ENCODE assay signal across 9 cellular contexts in genomic region chr20:38730167-38730988, GRCh38. TPM values are rescaled to one million over a fixed set of nuclear protein-coding genes. Genes with fewer than 3 reads are reported as not detected.
A peak's percentile ranks its signal among the peaks of the same experiment; 100 is the strongest.
DNase-seq lines count a peak whose midpoint lies in the region; ATAC-seq and TF ChIP-seq lines count a peak whose summit lies in the region.
"Had no signal": no experiment of that assay in that cellular context is flagged by ENCODE, and none has a peak within 500 bp of the region (broad histone marks: within the 10 kb centered on the region; RNA-seq: fewer than 3 reads in every experiment).

No MANE protein-coding gene starts in this region.

- CTCF ChIA-PET in activated CD4-positive, alpha-beta memory T cell treated with anti-CD3 and anti-CD28 coated beads, Interleukin-2, amount 10 ng/mL, durations not matched to agents 7 days and 5 days (lab: Charles Lee), result interaction anchor here (0.7 to 2.1 kb wide), 6 partner anchors 8 to 165 kb away, joined by 3 to 8 read pairs (median 6); no protein-coding TSS in a partner anchor

- TF ChIP-seq EP300 in transverse colon (IDR thresholded peaks at IDR 0.05; ENCODE audit: low read depth), result no peak

- no peak for TF ChIP-seq POLR2A in transverse colon (IDR thresholded peaks at IDR 0.05)

- peak overlapping the region; percentile 74; the same call in 1 of the 2 replicates for H3K4me3 ChIP-seq in iPS-20b (ENCODE audit: low read length)
- H3K4me3 ChIP-seq in transverse colon, result peak overlapping the region in 1 of 4 donors; percentile 32

- H3K9ac ChIP-seq in iPS-20b (ENCODE audit: low read depth, low read length), result no peak overlapping the region

- H3K27ac ChIP-seq in iPS-20b (ENCODE audit: low read length) (no peak overlapping the region), transverse colon (no peak overlapping the region), substantia nigra (ENCODE audit: low read depth, low read length, poor library complexity, severe bottlenecking) (no peak overlapping the region)

- H3K27me3 ChIP-seq in iPS-20b (ENCODE audit: insufficient read depth, low read length), result peaks cover 94% of the 10 kb centered on the region
- peaks cover 99% of the 10 kb centered on the region for H3K27me3 ChIP-seq in transverse colon

- ATAC-seq in HG03457 (IDR thresholded peaks at IDR 0.05; ENCODE audit: unreplicated experiment), result no peak

- intact Hi-C loops in transverse colon (cut with DNase I; ENCODE audit: low total_unique reads), result no loop called here

- H3K36me3 ChIP-seq in iPS-20b (ENCODE audit: insufficient read depth, low read depth, low read length), result no peaks in the 10 kb centered on the region
- no peaks in the 10 kb centered on the region for H3K36me3 ChIP-seq in transverse colon

- H3K27me3 Mint-ChIP-seq in activated CD4-positive, alpha-beta memory T cell treated with anti-CD3 and anti-CD28 coated beads, Interleukin-2, amount 10 ng/mL, durations not matched to agents 7 days and 5 days, result peaks cover 93% of the 10 kb centered on the region

- H3K27ac Mint-ChIP-seq in activated CD4-positive, alpha-beta memory T cell treated with anti-CD3 and anti-CD28 coated beads, Interleukin-2, amount 10 ng/mL, durations not matched to agents 7 days and 5 days, result peak overlapping the region; percentile 3

- peaks cover 47% of the 10 kb centered on the region for H3K4me1 Mint-ChIP-seq in activated CD4-positive, alpha-beta memory T cell treated with anti-CD3 and anti-CD28 coated beads, Interleukin-2, amount 10 ng/mL, durations not matched to agents 7 days and 5 days

- DNase-seq in stimulated activated CD4-positive, alpha-beta T cell treated with anti-CD3 and anti-CD28 coated beads, Interleukin-12 subunit alpha, Interleukin-12 subunit beta, amount 100 ng/mL, for 4 hours, result peak; percentile 4
- no peak for DNase-seq in stimulated activated CD4-positive, alpha-beta T cell treated with anti-CD3 and anti-CD28 coated beads, Interleukin-4, amount 100 ng/mL, for 24 hours
- no peak for DNase-seq in activated CD4-positive, alpha-beta memory T cell treated with anti-CD3 and anti-CD28 coated beads, Interleukin-2, amount 10 ng/mL, durations not matched to agents 7 days and 5 days
- peak; percentile 25 for DNase-seq in transverse colon
- DNase-seq in activated gamma-delta T cell (lab: John Stamatoyannopoulos, UW), result no peak
- DNase-seq in substantia nigra (lab: John Stamatoyannopoulos, UW), result no peak

- in situ Hi-C loops in transverse colon (cut with MboI; ENCODE audit: low pct_ligation_motif_present in 1 of 4, low pct_unique_long_range_greater_than_20kb in 1 of 4, low sequenced_read_pairs in 3 of 4), result no loop called here

- no peak for TF ChIP-seq CTCF in transverse colon (IDR thresholded peaks at IDR 0.05)

- H3K4me1 ChIP-seq in iPS-20b (ENCODE audit: insufficient read depth, low read length) (peaks cover 8% of the 10 kb centered on the region; the same call in 1 of the 2 replicates), transverse colon (peaks cover 3 to 15% (median 11%) of the 10 kb centered on the region in 4 donors)

- H3K36me3 Mint-ChIP-seq in activated CD4-positive, alpha-beta memory T cell treated with anti-CD3 and anti-CD28 coated beads, Interleukin-2, amount 10 ng/mL, durations not matched to agents 7 days and 5 days (ENCODE audit: low read depth), result peaks cover 32% of the 10 kb centered on the region

- H3K9me3 ChIP-seq in iPS-20b (ENCODE audit: insufficient read depth, low read depth, low read length) (peaks cover 10% of the 10 kb centered on the region; the same call in 1 of the 2 replicates), transverse colon (no peaks in the 10 kb centered on the region)

- no peaks in the 10 kb centered on the region for H3K9me3 Mint-ChIP-seq in activated CD4-positive, alpha-beta memory T cell treated with anti-CD3 and anti-CD28 coated beads, Interleukin-2, amount 10 ng/mL, durations not matched to agents 7 days and 5 days

- peak overlapping the region; percentile 30 for H3K4me3 Mint-ChIP-seq in activated CD4-positive, alpha-beta memory T cell treated with anti-CD3 and anti-CD28 coated beads, Interleukin-2, amount 10 ng/mL, durations not matched to agents 7 days and 5 days

- POLR2A ChIA-PET in activated CD4-positive, alpha-beta memory T cell treated with anti-CD3 and anti-CD28 coated beads, Interleukin-2, amount 10 ng/mL, durations not matched to agents 7 days and 5 days (lab: Charles Lee), result interaction anchor here (1.1 kb wide), 1 partner anchor 75 kb away, joined by 3 read pairs; the partner anchor contains the start of gene PPP1R16B

- WGBS in transverse colon (ENCODE audit: low coverage in 1 of 2), 2 donors, result 16 to 20% methylated on average over 1 to 37 of the region's 41 CpGs

RNA-seq across cellular contexts. Expression of gene SLC32A1, which starts 6.1 kb away (rescaled TPM):
- not detected for total RNA-seq in activated CD4-positive, alpha-beta memory T cell treated with anti-CD3 and anti-CD28 coated beads, Interleukin-2, amount 10 ng/mL, durations not matched to agents 7 days and 5 days
- total RNA-seq in transverse colon, result not detected
- total RNA-seq: fibroblast of lung had no signal

RNA-seq across cellular contexts. Expression of gene ACTR5, which starts 17.9 kb away (rescaled TPM):
- total RNA-seq in activated CD4-positive, alpha-beta memory T cell treated with anti-CD3 and anti-CD28 coated beads, Interleukin-2, amount 10 ng/mL, durations not matched to agents 7 days and 5 days, result 1 to 10 TPM; 9.4 to 9.9 TPM
- 10 to 100 TPM in 3 of 4 donors, 1 to 10 TPM in 1; 7.2 to 21.3 (median 11.4) TPM for total RNA-seq in transverse colon

Comparison
In these comparisons a context has a peak if more than half of its experiments do, and no peak if none do; other contexts are left out.
1. DNase-seq: peak in stimulated activated CD4-positive, alpha-beta T cell treated with anti-CD3 and anti-CD28 coated beads, Interleukin-12 subunit alpha, Interleukin-12 subunit beta, amount 100 ng/mL, for 4 hours (single experiment) and transverse colon (single experiment); none in stimulated activated CD4-positive, alpha-beta T cell treated with anti-CD3 and anti-CD28 coated beads, Interleukin-4, amount 100 ng/mL, for 24 hours (single experiment), activated CD4-positive, alpha-beta memory T cell treated with anti-CD3 and anti-CD28 coated beads, Interleukin-2, amount 10 ng/mL, durations not matched to agents 7 days and 5 days (single experiment), activated gamma-delta T cell (single experiment) and substantia nigra (0 of 49).